1 cellular context compared by ENCODE assay signal in genomic region chr5:62720036-62720441, GRCh38.
A peak's percentile ranks its signal among the peaks of the same experiment; 100 is the strongest.
TF ChIP-seq lines count a peak whose summit lies in the region.

No MANE protein-coding gene starts in this region.

TF ChIP-seq in HepG2, 621 proteins besides CTCF, POLR2A, EP300 and RAD21 (continued from another document):
- TF ChIP-seq ZBTB40 (IDR thresholded peaks at IDR 0.05) (no peak), ZBTB40 (CRISPR knock-in tag; IDR thresholded peaks at IDR 0.05) (no peak), ZNF264 (CRISPR knock-in tag; IDR thresholded peaks at IDR 0.05) (peak; percentile 27; the same call in 1 of the 2 replicates), ZNF709 (CRISPR knock-in tag; IDR thresholded peaks at IDR 0.05) (peak; percentile 34; the same call in 1 of the 2 replicates), ZNF251 (CRISPR knock-in tag; IDR thresholded peaks at IDR 0.05) (no peak)
